Comparison of ENCODE assay signal across 19 cellular contexts in genomic region chr7:105768117-105768516, GRCh38.
DNase-seq lines count a peak whose midpoint lies in the region; ATAC-seq, FAIRE-seq and TF ChIP-seq lines count a peak whose summit lies in the region.
"Had no signal": no experiment of that assay in that cellular context is flagged by ENCODE, and none has a peak within 500 bp of the region (broad histone marks: within the 10 kb centered on the region; RNA-seq: fewer than 3 reads in every experiment).

No MANE protein-coding gene starts in this region.

- in situ Hi-C loops in IMR-90 (cut with MboI; ENCODE audit: low sequenced_read_pairs) = loop anchor here (5.0 to 10.0 kb wide), 3 partner anchors 107 to 274 kb away; partner anchors contain the start of gene ATXN7L1

- no peaks in the 10 kb centered on the region for H3K36me3 Mint-ChIP-seq in effector memory CD8-positive, alpha-beta T cell (ENCODE audit: insufficient read depth)
- H3K36me3 Mint-ChIP-seq in stimulated activated memory B cell treated with anti-CD40 and anti-IgM and Interleukin-4, amounts not matched to agents 10 μg/mL and 1 μg/mL and 100 μg/mL, for 72 hours = no peaks in the 10 kb centered on the region
- H3K36me3 Mint-ChIP-seq: IgD-negative memory B cell had no signal

- no peak for TF ChIP-seq EP300 in A549 (IDR thresholded peaks at IDR 0.05)

- no peak overlapping the region for H4K5ac ChIP-seq in IMR-90 (ENCODE audit: low read depth, low read length)

- FAIRE-seq in A549 (lab: Jason Lieb, UNC) = no peak
- FAIRE-seq: GM12892, GM18507 had no signal

- no peak overlapping the region for H3K23ac ChIP-seq in IMR-90 (ENCODE audit: low read depth, low read length)

- no peaks in the 10 kb centered on the region for H3K9me3 ChIP-seq in A549
- H3K9me3 ChIP-seq in IMR-90 (ENCODE audit: control insufficient read depth, insufficient read depth, low read length) = no peaks in the 10 kb centered on the region
- peaks cover 0 to 8% (median 0%) of the 10 kb centered on the region in 11 donors for H3K9me3 ChIP-seq in heart right ventricle
- H3K9me3 ChIP-seq: BE2C had no signal

- POLR2A ChIA-PET in A549 (lab: Yijun Ruan, JAX) = no interaction called here
- POLR2A ChIA-PET in IMR-90 (lab: Charles Lee; ENCODE audit: unreplicated experiment) = no interaction called here

- H3K56ac ChIP-seq in IMR-90 (ENCODE audit: extremely low read depth, insufficient read depth, low read length) = no peak overlapping the region

- H4K8ac ChIP-seq in IMR-90 (ENCODE audit: low read depth in 2 of 2, low read length in 2 of 2) = no peak overlapping the region

- peak overlapping the region; percentile 26; the same call in 1 of the 2 replicates for H3K14ac ChIP-seq in IMR-90 (replicated peaks; ENCODE audit: low read depth, low read length)

- H3K9me3 Mint-ChIP-seq in effector memory CD8-positive, alpha-beta T cell = no peaks in the 10 kb centered on the region
- no peaks in the 10 kb centered on the region for H3K9me3 Mint-ChIP-seq in stimulated activated memory B cell treated with anti-CD40 and anti-IgM and Interleukin-4, amounts not matched to agents 10 μg/mL and 1 μg/mL and 100 μg/mL, for 72 hours
- H3K9me3 Mint-ChIP-seq: CD4-positive, CD25-positive, alpha-beta regulatory T cell; CD8-positive, alpha-beta memory T cell; GM23338; IgD-negative memory B cell had no signal

- peaks cover 6% of the 10 kb centered on the region; the same call in 1 of the 2 replicates for H3K9me1 ChIP-seq in IMR-90 (ENCODE audit: insufficient read depth, low read length)

- no peaks in the 10 kb centered on the region for H4K20me1 ChIP-seq in IMR-90 (ENCODE audit: insufficient read depth, low read length)

- 90% methylated on average over 3 of the region's 3 CpGs for WGBS in A549 (ENCODE audit: missing lambda C conversion rate)
- WGBS in IMR-90 (ENCODE audit: extremely low coverage in 2 of 2, insufficient read length in 1 of 2), 2 experiments = 80% methylated on average over 1 of the region's 3 CpGs; no CpG with 5 or more reads in 1 of the 2 experiments
- 92 to 93% methylated on average over 3 of the region's 3 CpGs for WGBS in heart right ventricle, 2 donors

- H3K4me1 ChIP-seq in A549 (peaks cover 12% of the 10 kb centered on the region), IMR-90 (ENCODE audit: control insufficient read depth, insufficient read depth, low read length) (peaks cover 22% of the 10 kb centered on the region), heart right ventricle (peaks cover 0 to 17% (median 0%) of the 10 kb centered on the region in 9 donors)

- H2BK5ac ChIP-seq in IMR-90 (ENCODE audit: low read depth, low read length, poor library complexity, severe bottlenecking) = no peak overlapping the region

- TF ChIP-seq RAD21 in A549 (conservative IDR thresholded peaks at IDR 0.05 in 1 of 2, IDR thresholded peaks at IDR 0.05 in 1 of 2) = no peak
- TF ChIP-seq RAD21 in IMR-90 (IDR thresholded peaks at IDR 0.05; ENCODE audit: low read length) = no peak

- no peak overlapping the region for H2BK120ac ChIP-seq in IMR-90 (ENCODE audit: low read depth, low read length)

- intact Hi-C loops in IMR-90 (cut with micrococcal nuclease) (no loop called here), heart right ventricle (cut with DNase I) (loop anchor here in 8 of 10 donors (10.0 kb wide), 6 partner anchors 107 to 397 kb away; partner anchors contain the start of gene ATXN7L1 (in 4 of the 8))

- H3K4me3 Mint-ChIP-seq in effector memory CD8-positive, alpha-beta T cell = no peak overlapping the region
- H3K4me3 Mint-ChIP-seq in stimulated activated memory B cell treated with anti-CD40 and anti-IgM and Interleukin-4, amounts not matched to agents 10 μg/mL and 1 μg/mL and 100 μg/mL, for 72 hours = no peak overlapping the region
- H3K4me3 Mint-ChIP-seq: CD4-positive, CD25-positive, alpha-beta regulatory T cell; CD8-positive, alpha-beta memory T cell; GM23338 had no signal

- no TSS peak for BruUV-seq in IMR-90 (replicated peaks; lab: Mats Ljungman, UMichigan)

- H2AK9ac ChIP-seq in IMR-90 (replicated peaks; ENCODE audit: low read depth, low read length, poor library complexity) = no peak overlapping the region

- H2AK5ac ChIP-seq in IMR-90 (ENCODE audit: low read depth, low read length) = peak overlapping the region; percentile 24; the same call in 1 of the 2 replicates

- no peak overlapping the region for H3K4ac ChIP-seq in IMR-90 (ENCODE audit: low read depth, low read length)

- H3K27ac Mint-ChIP-seq in effector memory CD8-positive, alpha-beta T cell = peak overlapping the region; percentile 29 to 49
- peak overlapping the region; percentile 93 for H3K27ac Mint-ChIP-seq in stimulated activated memory B cell treated with anti-CD40 and anti-IgM and Interleukin-4, amounts not matched to agents 10 μg/mL and 1 μg/mL and 100 μg/mL, for 72 hours
- H3K27ac Mint-ChIP-seq: GM23338 had no signal

- ATAC-seq in A549 = no peak
- no peak for ATAC-seq in IMR-90 (ENCODE audit: low read depth)
- ATAC-seq in effector memory CD8-positive, alpha-beta T cell (replicated peaks) = no peak
- ATAC-seq in stimulated activated memory B cell treated with anti-CD40 and anti-IgM and Interleukin-4, amounts not matched to agents 10 μg/mL and 1 μg/mL and 100 μg/mL, for 72 hours = no peak
- ATAC-seq in heart right ventricle = no peak
- ATAC-seq: GM23338 had no signal

- no peak overlapping the region for H3K27ac ChIP-seq in A549
- H3K27ac ChIP-seq in IMR-90 (ENCODE audit: insufficient read depth, low read length) = no peak overlapping the region
- H3K27ac ChIP-seq in heart right ventricle = no peak overlapping the region
- H3K27ac ChIP-seq: HL-60 had no signal

- TF ChIP-seq CTCF in A549 (IDR thresholded peaks at IDR 0.05) = no peak
- TF ChIP-seq CTCF in IMR-90 (conservative IDR thresholded peaks at IDR 0.05; ENCODE audit: low read depth, low read length) = no peak
- no peak for TF ChIP-seq CTCF in heart right ventricle (IDR thresholded peaks at IDR 0.05)

- peaks cover 0 to 8% of the 10 kb centered on the region in 2 donors for H3K27me3 Mint-ChIP-seq in effector memory CD8-positive, alpha-beta T cell
- no peaks in the 10 kb centered on the region for H3K27me3 Mint-ChIP-seq in stimulated activated memory B cell treated with anti-CD40 and anti-IgM and Interleukin-4, amounts not matched to agents 10 μg/mL and 1 μg/mL and 100 μg/mL, for 72 hours
- H3K27me3 Mint-ChIP-seq: CD4-positive, CD25-positive, alpha-beta regulatory T cell had no signal

- H3K4me3 ChIP-seq in A549 (no peak overlapping the region), IMR-90 (ENCODE audit: insufficient read depth, low read depth, low read length) (no peak overlapping the region), heart right ventricle (no peak overlapping the region)
- H3K4me3 ChIP-seq: GM23338 had no signal

- no peak overlapping the region for H3K18ac ChIP-seq in IMR-90 (ENCODE audit: low read depth, low read length)

- no peak overlapping the region for H2AFZ ChIP-seq in IMR-90 (replicated peaks; ENCODE audit: low read length, poor library complexity)
- H2AFZ ChIP-seq: GM23338 had no signal

- no peak overlapping the region for H3K9ac ChIP-seq in IMR-90 (ENCODE audit: low read depth, low read length)

- DNase-seq in A549 (ENCODE audit: low read depth in 1 of 2, low spot score in 1 of 2) = no peak
- no peak for DNase-seq in IMR-90
- DNase-seq in effector memory CD8-positive, alpha-beta T cell = no peak
- DNase-seq in DMS 273 (lab: John Stamatoyannopoulos, UW; ENCODE audit: unreplicated experiment) = no peak
- no peak for DNase-seq in heart right ventricle
- DNase-seq: ACHN; BE2C; CD4-positive, CD25-positive, alpha-beta regulatory T cell; CD8-positive, alpha-beta memory T cell; COR-L47; GDM1; H7; KG1 had no signal

- peaks cover 7 to 9% of the 10 kb centered on the region in 2 experiments; a peak in 2 of 4 replicates for H3K79me1 ChIP-seq in IMR-90 (ENCODE audit: low read depth in 1 of 2, low read length in 2 of 2)

- no peak for TF ChIP-seq POLR2A in A549 (IDR thresholded peaks at IDR 0.05; ENCODE audit: low read length)
- no peak for TF ChIP-seq POLR2A in IMR-90 (IDR thresholded peaks at IDR 0.05; ENCODE audit: low read depth, low read length)

- no peak overlapping the region; the same call in 2 of the 3 replicates for H2BK15ac ChIP-seq in IMR-90 (ENCODE audit: low read depth, low read length)

- no peaks in the 10 kb centered on the region for H3K27me3 ChIP-seq in IMR-90 (ENCODE audit: control insufficient read depth, insufficient read depth, low read length)
- H3K27me3 ChIP-seq in heart right ventricle = no peaks in the 10 kb centered on the region
- H3K27me3 ChIP-seq: BE2C had no signal

- H3K36me3 ChIP-seq in IMR-90 (ENCODE audit: control insufficient read depth, insufficient read depth, low read length) (no peaks in the 10 kb centered on the region), heart right ventricle (no peaks in the 10 kb centered on the region)
- H3K36me3 ChIP-seq: BE2C had no signal

- H3K4me2 ChIP-seq in A549 (no peak overlapping the region), IMR-90 (ENCODE audit: low read depth, low read length) (no peak overlapping the region)

- H4K91ac ChIP-seq in IMR-90 (ENCODE audit: insufficient read depth, low read depth, low read length) = no peak overlapping the region

- CTCF ChIA-PET in A549 (lab: Yijun Ruan, JAX) = interaction anchor here (0.9 to 18.1 kb wide), 5 partner anchors 7 to 274 kb away, joined by 3 to 251 read pairs (median 8); no protein-coding TSS in a partner anchor
- CTCF ChIA-PET in IMR-90 (lab: Yijun Ruan, JAX) = no interaction called here

- dilution Hi-C loops in IMR-90 (cut with HindIII; ENCODE audit: low sequenced_read_pairs, unreplicated experiment) = no loop called here

- no peak overlapping the region for H2BK20ac ChIP-seq in IMR-90 (ENCODE audit: low read depth, low read length)

- H3K4me1 Mint-ChIP-seq in effector memory CD8-positive, alpha-beta T cell (ENCODE audit: low read depth in 2 of 2) = peaks cover 5 to 10% of the 10 kb centered on the region in 2 donors
- peaks cover 60% of the 10 kb centered on the region for H3K4me1 Mint-ChIP-seq in stimulated activated memory B cell treated with anti-CD40 and anti-IgM and Interleukin-4, amounts not matched to agents 10 μg/mL and 1 μg/mL and 100 μg/mL, for 72 hours

TF ChIP-seq in A549, 52 proteins besides CTCF, POLR2A, EP300 and RAD21 (continues in another document):
- 0 out of 2 replicates have a peak, but pooled peaks have one; percentile 15 for TF ChIP-seq ESRRA (IDR thresholded peaks at IDR 0.05; ENCODE audit: borderline replicate concordance, low read length)

TF ChIP-seq in IMR-90, 13 proteins besides CTCF, POLR2A, EP300 and RAD21 (continues in another document):
- TF ChIP-seq NFE2L2 (IDR thresholded peaks at IDR 0.05; ENCODE audit: low read depth, low read length) = no peak
- TF ChIP-seq MAFK (IDR thresholded peaks at IDR 0.05; ENCODE audit: low read depth, low read length) = no peak
- TF ChIP-seq MAZ (IDR thresholded peaks at IDR 0.05; ENCODE audit: borderline replicate concordance, low read depth, low read length) = no peak
- TF ChIP-seq FOS (IDR thresholded peaks at IDR 0.05; ENCODE audit: low read depth, low read length) = no peak
